8 cellular contexts compared by ENCODE assay signal in genomic region chr3:112640864-112641751, GRCh38. TPM values are rescaled to one million over a fixed set of nuclear protein-coding genes. Genes with fewer than 3 reads are reported as not detected.
DNase-seq lines count a peak whose midpoint lies in the region; ATAC-seq and TF ChIP-seq lines count a peak whose summit lies in the region.

Gene CCDC80, minus strand, starts transcription at chr3:112641143. Its CDS starts 1,238 bp downstream, at chr3:112639905.

- H3K4me1 ChIP-seq in endocrine pancreas (ENCODE audit: control insufficient read depth, insufficient read depth, low read length): no peaks in the 10 kb centered on the region
- peaks cover 0 to 4% of the 10 kb centered on the region in 2 donors for H3K4me1 ChIP-seq in mucosa of rectum (ENCODE audit: control insufficient read depth in 2 of 2, insufficient read depth in 2 of 2, low read length in 2 of 2)
- no peaks in the 10 kb centered on the region for H3K4me1 ChIP-seq in effector memory CD4-positive, alpha-beta T cell (ENCODE audit: control insufficient read depth, insufficient read depth, low read length, poor library complexity, severe bottlenecking)

- peak within 1 kb of the TSS; percentile 64 to 67 for H3K27ac ChIP-seq in mucosa of rectum (ENCODE audit: low read depth in 2 of 2, low read length in 2 of 2)
- no peak within 1 kb of the TSS for H3K27ac ChIP-seq in effector memory CD4-positive, alpha-beta T cell (ENCODE audit: insufficient read depth, low read length, poor library complexity, severe bottlenecking)
- no peak within 1 kb of the TSS for H3K27ac ChIP-seq in CD4-positive, alpha-beta T cell (ENCODE audit: low read depth, low read length)

- no peaks in the 10 kb centered on the region for H3K36me3 Mint-ChIP-seq in CD4-positive, alpha-beta T cell (ENCODE audit: low read depth)

- CTCF ChIA-PET in AG04449 (lab: Yijun Ruan, JAX): interaction anchor here (0.6 to 9.4 kb wide), 26 partner anchors 8 to 647 kb away, joined by 3 to 223 read pairs (median 8); partner anchors contain the start of gene GTPBP8
- CTCF ChIA-PET in CD4-positive, alpha-beta T cell (lab: Charles Lee): interaction anchor here (1.6 to 3.7 kb wide), 2 partner anchors 338 to 936 kb away, joined by 3 to 32 read pairs; no protein-coding TSS in a partner anchor

- peaks cover 6% of the 10 kb centered on the region for H3K4me1 Mint-ChIP-seq in CD4-positive, alpha-beta T cell (ENCODE audit: low read depth)

- H3K4me3 ChIP-seq in AG04449 (ENCODE audit: low read depth, low read length): peak within 1 kb of the TSS; percentile 74
- H3K4me3 ChIP-seq in endocrine pancreas (ENCODE audit: control insufficient read depth, insufficient read depth, low read length): peak within 1 kb of the TSS; percentile 22
- H3K4me3 ChIP-seq in mucosa of rectum (ENCODE audit: low read length in 2 of 2): peak within 1 kb of the TSS; percentile 56 to 65
- H3K4me3 ChIP-seq in effector memory CD4-positive, alpha-beta T cell (ENCODE audit: insufficient read depth, low read depth, low read length, poor library complexity, severe bottlenecking): no peak within 1 kb of the TSS

- intact Hi-C loops in CD4-positive, alpha-beta T cell (cut with DNase I, micrococcal nuclease): loop anchor here (5.0 to 10.0 kb wide), 4 partner anchors 91 to 416 kb away; no protein-coding TSS in a partner anchor

- H3K27me3 ChIP-seq in endocrine pancreas (ENCODE audit: control insufficient read depth, insufficient read depth, low read length) (no peaks in the 10 kb centered on the region), mucosa of rectum (ENCODE audit: control insufficient read depth in 2 of 2, insufficient read depth in 2 of 2, low read length in 2 of 2) (no peaks in the 10 kb centered on the region)
- peaks cover 2% of the 10 kb centered on the region for H3K27me3 ChIP-seq in effector memory CD4-positive, alpha-beta T cell (replicated peaks; ENCODE audit: control insufficient read depth, insufficient read depth, low read length, poor library complexity, severe bottlenecking)
- H3K27me3 ChIP-seq in CD4-positive, alpha-beta T cell (ENCODE audit: control insufficient read depth, insufficient read depth, low read length): peaks cover 15% of the 10 kb centered on the region

- no peak within 1 kb of the TSS for H3K27ac Mint-ChIP-seq in CD4-positive, alpha-beta T cell

- H3K9me3 Mint-ChIP-seq in CD4-positive, alpha-beta T cell: no peaks in the 10 kb centered on the region

- ATAC-seq in GM18517 (IDR thresholded peaks at IDR 0.05; ENCODE audit: unreplicated experiment): no peak
- no peak for ATAC-seq in HG02759 (IDR thresholded peaks at IDR 0.05; ENCODE audit: unreplicated experiment)
- ATAC-seq in CD4-positive, alpha-beta T cell (ENCODE audit: poor library complexity): no peak

- H3K9me3 ChIP-seq in endocrine pancreas (ENCODE audit: control insufficient read depth, low read length): no peaks in the 10 kb centered on the region
- no peaks in the 10 kb centered on the region for H3K9me3 ChIP-seq in mucosa of rectum (ENCODE audit: control insufficient read depth in 2 of 2, low read length in 2 of 2)
- no peaks in the 10 kb centered on the region for H3K9me3 ChIP-seq in effector memory CD4-positive, alpha-beta T cell (ENCODE audit: control insufficient read depth, low read length)
- H3K9me3 ChIP-seq in CD4-positive, alpha-beta T cell (ENCODE audit: control insufficient read depth, low read length): no peaks in the 10 kb centered on the region

- POLR2A ChIA-PET in AG04449 (lab: Yijun Ruan, JAX): interaction anchor here (0.7 to 3.1 kb wide), 15 partner anchors 8 to 378 kb away, joined by 3 to 31 read pairs (median 6); a partner anchor contains a TSS
- POLR2A ChIA-PET in CD4-positive, alpha-beta T cell (lab: Charles Lee): interaction anchor here (1.6 kb wide), 1 partner anchor 79 kb away, joined by 5 read pairs; the partner anchor contains the start of genes ATG3 and SLC35A5

- H3K9ac ChIP-seq in endocrine pancreas (ENCODE audit: control insufficient read depth, insufficient read depth, low read length) (no peak within 1 kb of the TSS), mucosa of rectum (ENCODE audit: low read depth in 1 of 2, low read length in 2 of 2) (peak within 1 kb of the TSS; percentile 27 to 40)

- peak; percentile 69 for DNase-seq in AG04449 (ENCODE audit: low read depth, low spot score)
- peak; percentile 91 for DNase-seq in NCI-H226
- no peak for DNase-seq in effector memory CD4-positive, alpha-beta T cell
- DNase-seq in CD4-positive, alpha-beta T cell: no peak

- TF ChIP-seq CTCF in AG04449 (IDR thresholded peaks at IDR 0.05; ENCODE audit: insufficient read depth, low read length, missing control alignments): no peak
- no peak for TF ChIP-seq CTCF in CD4-positive, alpha-beta T cell (IDR thresholded peaks at IDR 0.05)

- peaks cover 5% of the 10 kb centered on the region for H3K27me3 Mint-ChIP-seq in CD4-positive, alpha-beta T cell

- no peak within 1 kb of the TSS for H3K4me3 Mint-ChIP-seq in CD4-positive, alpha-beta T cell

- H3K36me3 ChIP-seq in endocrine pancreas (ENCODE audit: control insufficient read depth, insufficient read depth, low read length) (no peaks in the 10 kb centered on the region), mucosa of rectum (ENCODE audit: control insufficient read depth in 2 of 2, insufficient read depth in 2 of 2, low read length in 2 of 2) (no peaks in the 10 kb centered on the region)
- H3K36me3 ChIP-seq in effector memory CD4-positive, alpha-beta T cell (ENCODE audit: control insufficient read depth, insufficient read depth, low read length): no peaks in the 10 kb centered on the region

RNA-seq across cellular contexts. Expression of gene CCDC80, which starts in this region (rescaled TPM):
- not detected for total RNA-seq in CD4-positive, alpha-beta T cell

Comparison
In these comparisons a context has a peak if more than half of its experiments do, and no peak if none do; other contexts are left out.
1. DNase-seq: peak in AG04449 (single experiment) and NCI-H226 (single experiment); none in effector memory CD4-positive, alpha-beta T cell (0 of 3) and CD4-positive, alpha-beta T cell (0 of 10).
2. H3K27ac ChIP-seq: peak in mucosa of rectum (2 of 2); none in effector memory CD4-positive, alpha-beta T cell (single experiment) and CD4-positive, alpha-beta T cell (single experiment).